Comparison of ENCODE assay signal across 8 cellular contexts in the genomic region with DNA sequence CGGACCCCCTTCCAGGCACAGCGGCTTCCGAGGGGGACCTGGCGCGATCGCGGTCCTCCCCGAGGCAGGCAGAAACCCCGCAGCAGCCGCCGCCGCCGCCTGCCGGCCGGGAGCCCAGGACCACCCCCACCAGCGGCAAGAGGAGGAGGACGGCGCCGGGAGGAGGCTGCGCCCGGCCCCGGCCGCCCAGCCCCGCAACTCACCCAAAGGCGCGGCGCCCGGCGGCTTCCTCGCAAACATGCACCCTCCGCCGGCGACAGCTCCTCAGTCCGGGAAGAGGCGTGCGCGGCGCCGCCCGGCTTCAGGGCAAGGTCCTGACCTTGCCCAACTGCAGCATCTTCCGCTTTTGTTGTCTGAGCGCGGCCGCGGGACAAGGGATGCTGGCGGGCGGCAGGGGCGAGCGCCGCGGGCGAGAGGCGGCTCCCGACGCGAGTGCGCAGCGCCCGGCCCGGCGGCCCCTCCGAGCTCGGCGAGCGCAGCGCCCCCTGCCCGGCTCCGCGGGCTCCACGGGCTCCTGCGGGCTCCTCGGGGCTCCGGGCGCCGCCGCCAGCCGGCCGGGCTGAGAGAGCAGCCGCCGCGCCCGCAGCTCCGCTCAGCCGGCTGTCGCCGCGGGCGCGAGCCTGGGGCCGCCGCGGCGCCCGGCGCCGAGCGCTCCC. TPM values are rescaled to one million over a fixed set of nuclear protein-coding genes. Genes with fewer than 3 reads are reported as not detected.
A peak's percentile ranks its signal among the peaks of the same experiment; 100 is the strongest.
DNase-seq lines count a peak whose midpoint lies in the region; ATAC-seq and TF ChIP-seq lines count a peak whose summit lies in the region.

No MANE protein-coding gene starts in this region.

- H3K4me2 ChIP-seq in IMR-90 (ENCODE audit: low read depth, low read length) = no peak overlapping the region

- H3K79me1 ChIP-seq in IMR-90 (ENCODE audit: low read depth in 1 of 2, low read length in 2 of 2) = no peaks in the 10 kb centered on the region

- H3K4me1 ChIP-seq in IMR-90 (ENCODE audit: control insufficient read depth, insufficient read depth, low read length) (no peaks in the 10 kb centered on the region), upper lobe of left lung (peaks cover 0 to 16% (median 2%) of the 10 kb centered on the region in 4 donors)

- H3K27ac ChIP-seq in IMR-90 (ENCODE audit: insufficient read depth, low read length) = no peak overlapping the region
- H3K27ac ChIP-seq in brain microvascular endothelial cell = no peak overlapping the region
- no peak overlapping the region for H3K27ac ChIP-seq in upper lobe of left lung

- no peak overlapping the region for H3K56ac ChIP-seq in IMR-90 (ENCODE audit: extremely low read depth, insufficient read depth, low read length)

- H4K20me1 ChIP-seq in IMR-90 (ENCODE audit: insufficient read depth, low read length) = no peaks in the 10 kb centered on the region

- POLR2A ChIA-PET in IMR-90 (lab: Charles Lee; ENCODE audit: unreplicated experiment) = no interaction called here

- H2AFZ ChIP-seq in IMR-90 (replicated peaks; ENCODE audit: low read length, poor library complexity) = peak overlapping the region; percentile 72

- H3K14ac ChIP-seq in IMR-90 (replicated peaks; ENCODE audit: low read depth, low read length) = no peak overlapping the region

- no peaks in the 10 kb centered on the region for H3K36me3 ChIP-seq in IMR-90 (ENCODE audit: control insufficient read depth, insufficient read depth, low read length)
- H3K36me3 ChIP-seq in brain microvascular endothelial cell (replicated peaks) = no peaks in the 10 kb centered on the region
- H3K36me3 ChIP-seq in upper lobe of left lung = no peaks in the 10 kb centered on the region

- H2AK9ac ChIP-seq in IMR-90 (replicated peaks; ENCODE audit: low read depth, low read length, poor library complexity) = no peak overlapping the region

- H3K27me3 ChIP-seq in IMR-90 (ENCODE audit: control insufficient read depth, insufficient read depth, low read length) = peaks cover 16% of the 10 kb centered on the region
- H3K27me3 ChIP-seq in brain microvascular endothelial cell (replicated peaks) = peaks cover 26% of the 10 kb centered on the region
- peaks cover 0 to 11% (median 4%) of the 10 kb centered on the region in 4 donors for H3K27me3 ChIP-seq in upper lobe of left lung

- ATAC-seq in IMR-90 (ENCODE audit: low read depth) (peak; percentile 57), upper lobe of left lung (ENCODE audit: low FRiP score in 2 of 2) (peak in 1 of 2 donors; percentile 35), HG02798 (IDR thresholded peaks at IDR 0.05; ENCODE audit: poor library complexity, unreplicated experiment) (no peak), HG03469 (IDR thresholded peaks at IDR 0.05; ENCODE audit: unreplicated experiment) (no peak)

- H4K91ac ChIP-seq in IMR-90 (ENCODE audit: insufficient read depth, low read depth, low read length) = no peak overlapping the region

- no peak overlapping the region for H4K5ac ChIP-seq in IMR-90 (ENCODE audit: low read depth, low read length)

- no peak overlapping the region for H3K4ac ChIP-seq in IMR-90 (ENCODE audit: low read depth, low read length)

- no peak overlapping the region for H2BK20ac ChIP-seq in IMR-90 (ENCODE audit: low read depth, low read length)

- H4K8ac ChIP-seq in IMR-90 (ENCODE audit: low read depth in 2 of 2, low read length in 2 of 2) = no peak overlapping the region

- TF ChIP-seq POLR2A in IMR-90 (IDR thresholded peaks at IDR 0.05; ENCODE audit: low read depth, low read length) (no peak), upper lobe of left lung (IDR thresholded peaks at IDR 0.05) (no peak)

- TF ChIP-seq EP300 in upper lobe of left lung (IDR thresholded peaks at IDR 0.05) = no peak

- H3K9ac ChIP-seq in IMR-90 (ENCODE audit: low read depth, low read length) = no peak overlapping the region

- H3K23ac ChIP-seq in IMR-90 (ENCODE audit: low read depth, low read length) = no peak overlapping the region

- H2BK5ac ChIP-seq in IMR-90 (ENCODE audit: low read depth, low read length, poor library complexity, severe bottlenecking) = no peak overlapping the region

- TF ChIP-seq CTCF in IMR-90 (conservative IDR thresholded peaks at IDR 0.05; ENCODE audit: low read depth, low read length) = no peak
- TF ChIP-seq CTCF in brain microvascular endothelial cell (IDR thresholded peaks at IDR 0.05; ENCODE audit: low read depth, low read length, missing control alignments) = no peak
- peak in 1 of 6 experiments; percentile 25 for TF ChIP-seq CTCF in upper lobe of left lung (IDR thresholded peaks at IDR 0.05)

- H2BK120ac ChIP-seq in IMR-90 (ENCODE audit: low read depth, low read length) = no peak overlapping the region

- CTCF ChIA-PET in IMR-90 (lab: Yijun Ruan, JAX) = no interaction called here

- no peak overlapping the region for H3K18ac ChIP-seq in IMR-90 (ENCODE audit: low read depth, low read length)

- H2AK5ac ChIP-seq in IMR-90 (ENCODE audit: low read depth, low read length) = no peak overlapping the region

- no peak overlapping the region for H3K4me3 ChIP-seq in IMR-90 (ENCODE audit: insufficient read depth, low read depth, low read length)
- peak overlapping the region; percentile 35 for H3K4me3 ChIP-seq in brain microvascular endothelial cell (ENCODE audit: low read depth, low read length)
- peak overlapping the region in 3 of 4 donors; percentile 28 to 43 (median 39) for H3K4me3 ChIP-seq in upper lobe of left lung

- dilution Hi-C loops in IMR-90 (cut with HindIII; ENCODE audit: low sequenced_read_pairs, unreplicated experiment) = no loop called here

- intact Hi-C loops in IMR-90 (cut with micrococcal nuclease) = no loop called here

- BruUV-seq in IMR-90 (replicated peaks; lab: Mats Ljungman, UMichigan) = no TSS peak

- no peak for TF ChIP-seq RAD21 in IMR-90 (IDR thresholded peaks at IDR 0.05; ENCODE audit: low read length)

- whole genome bisulfite sequencing in IMR-90 (ENCODE audit: extremely low coverage in 2 of 2, insufficient read length in 1 of 2), 2 experiments = 7% methylated on average over 24 of the region's 97 CpGs; no CpG with 5 or more reads in 1 of the 2 experiments
- 1% methylated on average over 21 of the region's 97 CpGs; no CpG with 5 or more reads in 1 of the 2 donors for WGBS in upper lobe of left lung, 2 donors

- in situ Hi-C loops in IMR-90 (cut with MboI; ENCODE audit: low sequenced_read_pairs) (no loop called here), brain microvascular endothelial cell (cut with HindIII; ENCODE audit: low pct_ligation_motif_present, low sequenced_read_pairs) (no loop called here)

- peak; percentile 28 for DNase-seq in NCI-H1694 treated with DMSO at 0.1 percent for 48 hours (lab: John Stamatoyannopoulos, UW)
- no peak for DNase-seq in NCI-H1694 (lab: John Stamatoyannopoulos, UW)
- DNase-seq in IMR-90 = no peak
- no peak for DNase-seq in brain microvascular endothelial cell
- peak; percentile 88 for DNase-seq in left kidney (ENCODE audit: low read depth, low spot score)
- DNase-seq in upper lobe of left lung = peak in 1 of 2 donors; percentile 86

- H3K9me3 ChIP-seq in IMR-90 (ENCODE audit: control insufficient read depth, insufficient read depth, low read length) = no peaks in the 10 kb centered on the region
- H3K9me3 ChIP-seq in upper lobe of left lung = no peaks in the 10 kb centered on the region

- no peaks in the 10 kb centered on the region for H3K9me1 ChIP-seq in IMR-90 (ENCODE audit: insufficient read depth, low read length)

- no peak overlapping the region for H2BK15ac ChIP-seq in IMR-90 (ENCODE audit: low read depth, low read length)

TF ChIP-seq in IMR-90, 13 proteins besides CTCF, POLR2A, EP300 and RAD21:
- TF ChIP-seq FOS (IDR thresholded peaks at IDR 0.05; ENCODE audit: low read depth, low read length) (no peak), MXI1 (IDR thresholded peaks at IDR 0.05; ENCODE audit: borderline replicate concordance, low read depth, low read length) (no peak), NFE2L2 (IDR thresholded peaks at IDR 0.05; ENCODE audit: low read depth, low read length) (no peak), MAFK (IDR thresholded peaks at IDR 0.05; ENCODE audit: low read depth, low read length) (no peak), RCOR1 (IDR thresholded peaks at IDR 0.05; ENCODE audit: insufficient replicate concordance, low read length) (no peak), CHD1 (IDR thresholded peaks at IDR 0.05; ENCODE audit: low read depth, low read length) (no peak), BHLHE40 (IDR thresholded peaks at IDR 0.05; ENCODE audit: low read depth, low read length) (no peak), RFX5 (IDR thresholded peaks at IDR 0.05; ENCODE audit: low read depth, low read length) (no peak), MAZ (IDR thresholded peaks at IDR 0.05; ENCODE audit: borderline replicate concordance, low read depth, low read length) (no peak), CEBPB (IDR thresholded peaks at IDR 0.05; ENCODE audit: low read depth, low read length) (no peak), SMC3 (IDR thresholded peaks at IDR 0.05; ENCODE audit: low read depth, low read length) (no peak)
- TF ChIP-seq, protein P1, sequence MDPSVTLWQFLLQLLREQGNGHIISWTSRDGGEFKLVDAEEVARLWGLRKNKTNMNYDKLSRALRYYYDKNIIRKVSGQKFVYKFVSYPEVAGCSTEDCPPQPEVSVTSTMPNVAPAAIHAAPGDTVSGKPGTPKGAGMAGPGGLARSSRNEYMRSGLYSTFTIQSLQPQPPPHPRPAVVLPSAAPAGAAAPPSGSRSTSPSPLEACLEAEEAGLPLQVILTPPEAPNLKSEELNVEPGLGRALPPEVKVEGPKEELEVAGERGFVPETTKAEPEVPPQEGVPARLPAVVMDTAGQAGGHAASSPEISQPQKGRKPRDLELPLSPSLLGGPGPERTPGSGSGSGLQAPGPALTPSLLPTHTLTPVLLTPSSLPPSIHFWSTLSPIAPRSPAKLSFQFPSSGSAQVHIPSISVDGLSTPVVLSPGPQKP (IDR thresholded peaks at IDR 0.05; ENCODE audit: borderline replicate concordance, low read depth, low read length) = no peak
- TF ChIP-seq, protein P2, sequence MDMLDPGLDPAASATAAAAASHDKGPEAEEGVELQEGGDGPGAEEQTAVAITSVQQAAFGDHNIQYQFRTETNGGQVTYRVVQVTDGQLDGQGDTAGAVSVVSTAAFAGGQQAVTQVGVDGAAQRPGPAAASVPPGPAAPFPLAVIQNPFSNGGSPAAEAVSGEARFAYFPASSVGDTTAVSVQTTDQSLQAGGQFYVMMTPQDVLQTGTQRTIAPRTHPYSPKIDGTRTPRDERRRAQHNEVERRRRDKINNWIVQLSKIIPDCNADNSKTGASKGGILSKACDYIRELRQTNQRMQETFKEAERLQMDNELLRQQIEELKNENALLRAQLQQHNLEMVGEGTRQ (IDR thresholded peaks at IDR 0.05; ENCODE audit: low read depth, low read length) = no peak

RNA-seq across cellular contexts. Expression of gene CTNND2, which starts 0.5 kb away (rescaled TPM):
- total RNA-seq in IMR-90 (2012; rRNA removed) (not detected in 2 replicates), upper lobe of left lung (10 to 100 TPM in 1 of 6 donors, 1 to 10 TPM in 5; 1.1 to 12.4 (median 3.2) TPM)
- polyA plus RNA-seq in IMR-90 (2012; rRNA removed) = not detected in 2 replicates
- polyA plus RNA-seq in IMR-90 (2012; cell fraction: cytosol; rRNA removed) = not detected in 2 replicates
- not detected in 2 replicates for polyA plus RNA-seq in IMR-90 (2012; cell fraction: nucleus; rRNA removed; ENCODE audit: low replicate concordance)

Comparison
In these comparisons a context has a peak if more than half of its experiments do, and no peak if none do; other contexts are left out.
1. DNase-seq: peak in NCI-H1694 treated with DMSO at 0.1 percent for 48 hours (single experiment) and left kidney (single experiment); none in NCI-H1694 (single experiment), IMR-90 (single experiment) and brain microvascular endothelial cell (single experiment).